In genomic region chr6:79544939-79545450, GRCh38 we compare ENCODE assay signal across 8 cellular contexts. TPM values are rescaled to one million over a fixed set of nuclear protein-coding genes. Genes with fewer than 3 reads are reported as not detected.
DNase-seq lines count a peak whose midpoint lies in the region; ATAC-seq and TF ChIP-seq lines count a peak whose summit lies in the region.

No MANE protein-coding gene starts in this region.

- H3K27me3 Mint-ChIP-seq in T-helper 17 cell (peaks cover 7% of the 10 kb centered on the region), naive B cell (no peaks in the 10 kb centered on the region)

- TF ChIP-seq CTCF in AG04449 (IDR thresholded peaks at IDR 0.05; ENCODE audit: insufficient read depth, low read length, missing control alignments) = peak; percentile 57

- H3K36me3 Mint-ChIP-seq in T-helper 17 cell (ENCODE audit: low read depth) (no peaks in the 10 kb centered on the region), naive B cell (no peaks in the 10 kb centered on the region)

- DNase-seq in AG04449 (ENCODE audit: low read depth, low spot score) (peak; percentile 90), NCI-H146 (lab: John Stamatoyannopoulos, UW) (peak; percentile 97), T-helper 17 cell (no peak), fibroblast of peridontal ligament (ENCODE audit: extremely low read depth) (peak; percentile 99), naive B cell (peak; percentile 28)
- no peak for DNase-seq in activated effector memory CD4-positive, alpha-beta T cell treated with Interleukin-2 at 50 U/mL for 16 hours

- no peak overlapping the region for H3K4me3 ChIP-seq in AG04449 (ENCODE audit: low read depth, low read length)

- no peak overlapping the region for H3K4me3 Mint-ChIP-seq in T-helper 17 cell
- peak overlapping the region; percentile 1 to 73 (median 45) for H3K4me3 Mint-ChIP-seq in naive B cell

- no peaks in the 10 kb centered on the region for H3K9me3 Mint-ChIP-seq in naive B cell

- H3K27ac Mint-ChIP-seq in T-helper 17 cell (no peak overlapping the region), naive B cell (peak overlapping the region in 5 of 6 donors; percentile 2 to 80 (median 61))

- H3K4me1 Mint-ChIP-seq in T-helper 17 cell (no peaks in the 10 kb centered on the region), naive B cell (peaks cover 4 to 12% (median 9%) of the 10 kb centered on the region in 3 donors)

- no peaks in the 10 kb centered on the region for H3K9me3 ChIP-seq in T-helper 17 cell (ENCODE audit: control insufficient read depth, low read length, poor library complexity, severe bottlenecking)

- ATAC-seq in GM18508 (IDR thresholded peaks at IDR 0.05; ENCODE audit: insufficient read depth, unreplicated experiment) (peak; percentile 76), HG02884 (IDR thresholded peaks at IDR 0.05; ENCODE audit: unreplicated experiment) (peak; percentile 79), T-helper 17 cell (peak; percentile 40), naive B cell (ENCODE audit: low read depth in 2 of 2) (peak; percentile 91)

- POLR2A ChIA-PET in AG04449 (lab: Yijun Ruan, JAX) = interaction anchor here (0.8 kb wide), 1 partner anchor 468 kb away, joined by 3 read pairs; no protein-coding TSS in a partner anchor

- CTCF ChIA-PET in AG04449 (lab: Yijun Ruan, JAX) = interaction anchor here (1.0 to 2.5 kb wide), 6 partner anchors 8 to 233 kb away, joined by 3 to 14 read pairs (median 6); partner anchors contain the start of gene LCA5

RNA-seq across cellular contexts. Expression of gene LCA5, which starts 7.8 kb away (rescaled TPM):
- total RNA-seq in T-helper 17 cell = under 1 TPM; 0.08 to 0.10 TPM
- under 1 TPM in 5 of 6 donors, not detected in 1; 0.15 to 0.87 (median 0.40) TPM for polyA plus RNA-seq in naive B cell (ENCODE audit: low read depth in 6 of 6)

Comparison
In these comparisons a context has a peak if more than half of its experiments do, and no peak if none do; other contexts are left out.
1. DNase-seq: peak in AG04449 (single experiment), NCI-H146 (single experiment), fibroblast of peridontal ligament (single experiment) and naive B cell (single experiment); none in T-helper 17 cell (0 of 3) and activated effector memory CD4-positive, alpha-beta T cell treated with Interleukin-2 at 50 U/mL for 16 hours (single experiment).
2. ATAC-seq: peak in every context shown above with its lines; median percentile 91 in naive B cell; 79 in HG02884; 76 in GM18508; 40 in T-helper 17 cell.